In the genomic region with DNA sequence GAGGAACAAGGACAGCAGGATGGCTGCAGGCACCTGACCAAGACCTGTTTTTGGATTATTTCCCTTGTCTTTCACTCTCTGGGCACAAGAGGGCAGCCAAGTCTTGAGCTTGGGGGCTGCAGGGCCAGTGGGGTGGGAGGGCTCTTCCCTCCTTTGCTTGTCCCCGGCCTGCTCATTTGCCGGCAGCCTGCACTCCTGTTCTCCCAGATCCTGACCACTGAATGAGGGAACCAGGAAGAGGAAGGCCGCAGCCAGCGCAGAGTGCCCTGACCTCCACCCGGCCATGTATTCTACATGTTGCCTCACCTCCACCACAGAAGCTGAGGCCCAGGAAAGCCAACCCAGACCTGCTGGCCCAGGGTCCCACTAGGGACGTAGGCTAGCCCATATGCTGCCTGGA, we compare ENCODE assay signal across 9 cellular contexts. TPM values are rescaled to one million over a fixed set of nuclear protein-coding genes. Genes with fewer than 3 reads are reported as not detected.
DNase-seq lines count a peak whose midpoint lies in the region; ATAC-seq and TF ChIP-seq lines count a peak whose summit lies in the region.
"Had no signal": no experiment of that assay in that cellular context is flagged by ENCODE, and none has a peak within 500 bp of the region (broad histone marks: within the 10 kb centered on the region; RNA-seq: fewer than 3 reads in every experiment).

No MANE protein-coding gene starts in this region.

- H3K27ac ChIP-seq in 22Rv1, result no peak overlapping the region
- H3K27ac ChIP-seq in right cardiac atrium (ENCODE audit: low read length), result no peak overlapping the region
- no peak overlapping the region for H3K27ac ChIP-seq in smooth muscle cell (ENCODE audit: low read depth)

- TF ChIP-seq CTCF in 22Rv1 (IDR thresholded peaks at IDR 0.05) (peak; percentile 74), smooth muscle cell (IDR thresholded peaks at IDR 0.05; ENCODE audit: borderline replicate concordance, insufficient read depth, poor library complexity, severe bottlenecking) (peak; percentile 76)

- H3F3A ChIP-seq in smooth muscle cell (ENCODE audit: low read depth), result no peaks in the 10 kb centered on the region

- WGBS in right cardiac atrium, result 40% methylated on average over 6 of the region's 6 CpGs
- 28% methylated on average over 6 of the region's 6 CpGs for WGBS in smooth muscle cell (ENCODE audit: low lambda C conversion rate)

- no peak overlapping the region for H3K4me3 Mint-ChIP-seq in activated naive CD8-positive, alpha-beta T cell treated with anti-CD3 and anti-CD28 coated beads for 36 hours
- H3K4me3 Mint-ChIP-seq in effector memory CD8-positive, alpha-beta T cell, result no peak overlapping the region
- H3K4me3 Mint-ChIP-seq: stimulated activated naive CD8-positive, alpha-beta T cell treated with anti-CD3 and anti-CD28 coated beads, Interleukin-15, Interleukin-2, amounts not matched to agents 100 ng/mL and 50 ng/mL, for 24 hours had no signal

- H3K36me3 Mint-ChIP-seq in activated naive CD8-positive, alpha-beta T cell treated with anti-CD3 and anti-CD28 coated beads for 36 hours, result no peaks in the 10 kb centered on the region
- H3K36me3 Mint-ChIP-seq in effector memory CD8-positive, alpha-beta T cell (ENCODE audit: insufficient read depth), result no peaks in the 10 kb centered on the region

- H3K9ac ChIP-seq in smooth muscle cell (ENCODE audit: low read depth), result no peak overlapping the region

- DNase-seq in GM04504 (ENCODE audit: low read depth) (peak; percentile 63), NCI-H2081 treated with DMSO at 0.1 percent for 48 hours (lab: John Stamatoyannopoulos, UW) (peak; percentile 61), right cardiac atrium (peak; percentile 65 to 86 (median 79)), smooth muscle cell (lab: John Stamatoyannopoulos, UW; ENCODE audit: unreplicated experiment) (peak; percentile 34)
- peak; percentile 8 for DNase-seq in activated naive CD8-positive, alpha-beta T cell treated with anti-CD3 and anti-CD28 coated beads for 36 hours
- DNase-seq in effector memory CD8-positive, alpha-beta T cell, result no peak
- no peak for DNase-seq in stimulated activated CD4-positive, alpha-beta T cell treated with anti-CD3 and anti-CD28 coated beads, Interleukin-1b, Interleukin-23, amount 100 ng/mL, for 48 hours

- H3K27me3 ChIP-seq in right cardiac atrium (ENCODE audit: control insufficient read depth, insufficient read depth), result no peaks in the 10 kb centered on the region
- peaks cover 15% of the 10 kb centered on the region for H3K27me3 ChIP-seq in smooth muscle cell (ENCODE audit: low read depth)

- H3K4me2 ChIP-seq in smooth muscle cell, result no peak overlapping the region

- peak overlapping the region; percentile 57 for H2AFZ ChIP-seq in smooth muscle cell (ENCODE audit: low read depth)

- no peaks in the 10 kb centered on the region for H3K9me3 Mint-ChIP-seq in activated naive CD8-positive, alpha-beta T cell treated with anti-CD3 and anti-CD28 coated beads for 36 hours
- H3K9me3 Mint-ChIP-seq in effector memory CD8-positive, alpha-beta T cell, result no peaks in the 10 kb centered on the region
- H3K9me3 Mint-ChIP-seq: stimulated activated naive CD8-positive, alpha-beta T cell treated with anti-CD3 and anti-CD28 coated beads, Interleukin-15, Interleukin-2, amounts not matched to agents 100 ng/mL and 50 ng/mL, for 24 hours had no signal

- H3K4me1 Mint-ChIP-seq in activated naive CD8-positive, alpha-beta T cell treated with anti-CD3 and anti-CD28 coated beads for 36 hours, result no peaks in the 10 kb centered on the region
- no peaks in the 10 kb centered on the region for H3K4me1 Mint-ChIP-seq in effector memory CD8-positive, alpha-beta T cell (ENCODE audit: low read depth in 2 of 2)

- H3K27me3 Mint-ChIP-seq in activated naive CD8-positive, alpha-beta T cell treated with anti-CD3 and anti-CD28 coated beads for 36 hours, result no peaks in the 10 kb centered on the region
- peaks cover 44 to 46% of the 10 kb centered on the region in 2 donors for H3K27me3 Mint-ChIP-seq in effector memory CD8-positive, alpha-beta T cell

- H3K4me1 ChIP-seq in right cardiac atrium (ENCODE audit: control insufficient read depth, insufficient read depth, low read length), result peaks cover 9% of the 10 kb centered on the region
- H3K4me1 ChIP-seq in smooth muscle cell (ENCODE audit: low read depth), result no peaks in the 10 kb centered on the region

- H3K4me3 ChIP-seq in right cardiac atrium (ENCODE audit: low read length) (no peak overlapping the region), smooth muscle cell (no peak overlapping the region)

- no peaks in the 10 kb centered on the region for H3K79me2 ChIP-seq in smooth muscle cell (ENCODE audit: low read depth)

- peak; percentile 83 to 88 for ATAC-seq in right cardiac atrium
- ATAC-seq in effector memory CD8-positive, alpha-beta T cell (replicated peaks), result no peak

- intact Hi-C loops in right cardiac atrium (cut with DNase I), result loop anchor here in 1 of 4 donors (10.0 kb wide), 1 partner anchor 64 kb away; no protein-coding TSS in a partner anchor

- H3K36me3 ChIP-seq in smooth muscle cell (ENCODE audit: low read depth), result no peaks in the 10 kb centered on the region

- no peak overlapping the region for H3K27ac Mint-ChIP-seq in activated naive CD8-positive, alpha-beta T cell treated with anti-CD3 and anti-CD28 coated beads for 36 hours
- no peak overlapping the region for H3K27ac Mint-ChIP-seq in effector memory CD8-positive, alpha-beta T cell
- H3K27ac Mint-ChIP-seq: stimulated activated naive CD8-positive, alpha-beta T cell treated with anti-CD3 and anti-CD28 coated beads, Interleukin-15, Interleukin-2, amounts not matched to agents 100 ng/mL and 50 ng/mL, for 24 hours had no signal

- H4K20me1 ChIP-seq in smooth muscle cell (ENCODE audit: low read depth), result no peaks in the 10 kb centered on the region

- H3K9me3 ChIP-seq in right cardiac atrium (ENCODE audit: control insufficient read depth, low read length) (no peaks in the 10 kb centered on the region), smooth muscle cell (replicated peaks; ENCODE audit: low read depth) (no peaks in the 10 kb centered on the region)

RNA-seq across cellular contexts. Expression of a gene that starts 15.5 kb away (rescaled TPM):
- total RNA-seq in activated naive CD8-positive, alpha-beta T cell treated with anti-CD3 and anti-CD28 coated beads for 36 hours, result not detected
- total RNA-seq in right cardiac atrium, result 100 to 1,000 TPM in 1 of 4 donors, 10 to 100 TPM in 3; 16.8 to 183 (median 50.8) TPM
- polyA plus RNA-seq in right cardiac atrium, result 56.9 TPM
- total RNA-seq in smooth muscle cell, result 397 and 495 TPM in 2 replicates
- polyA plus RNA-seq in smooth muscle cell, result 588 and 814 TPM in 2 replicates

Comparison
In these comparisons a context has a peak if more than half of its experiments do, and no peak if none do; other contexts are left out.
1. DNase-seq: peak in GM04504 (single experiment), NCI-H2081 treated with DMSO at 0.1 percent for 48 hours (single experiment), activated naive CD8-positive, alpha-beta T cell treated with anti-CD3 and anti-CD28 coated beads for 36 hours (single experiment), right cardiac atrium (3 of 3) and smooth muscle cell (single experiment); none in effector memory CD8-positive, alpha-beta T cell (0 of 3) and stimulated activated CD4-positive, alpha-beta T cell treated with anti-CD3 and anti-CD28 coated beads, Interleukin-1b, Interleukin-23, amount 100 ng/mL, for 48 hours (single experiment).
2. RNA of a gene that starts 15.5 kb away (total RNA-seq): 397 to 495 TPM in smooth muscle cell and 16.8 to 183 TPM in right cardiac atrium; not detected in activated naive CD8-positive, alpha-beta T cell treated with anti-CD3 and anti-CD28 coated beads for 36 hours; every median in the first group is over 10 times any median in the second.